Comparison of ENCODE assay signal across 21 cellular contexts in the genomic region with DNA sequence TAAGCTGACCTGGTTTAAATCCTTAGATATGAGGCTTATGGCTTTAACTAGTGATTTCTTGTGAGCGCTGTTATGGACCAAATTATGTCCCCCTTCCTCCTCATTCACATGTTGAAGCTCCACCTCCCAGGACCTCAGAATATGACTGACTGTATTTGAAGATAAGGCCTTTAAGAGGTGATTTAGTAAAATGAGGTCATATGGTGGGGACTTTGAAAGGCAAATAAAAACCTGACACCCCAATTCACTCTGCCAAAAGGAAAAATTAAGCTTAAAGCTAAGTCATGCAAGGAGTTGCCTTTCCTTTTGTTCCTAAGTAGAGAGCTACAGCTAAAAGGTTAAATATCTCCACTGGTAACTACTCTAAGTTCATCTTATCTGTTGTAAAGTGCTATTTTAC.
"Had no signal": no experiment of that assay in that cellular context is flagged by ENCODE, and none has a peak within 500 bp of the region (broad histone marks: within the 10 kb centered on the region; RNA-seq: fewer than 3 reads in every experiment).

No MANE protein-coding gene starts in this region.

- H3K36me3 Mint-ChIP-seq: T-cell had no signal

- H3K27ac Mint-ChIP-seq: T-cell had no signal

- DNase-seq: Karpas-422; KG1; MG63; NCI-H1092; NCI-H1105 treated with DMSO at 0.1 percent for 48 hours; NCI-H1417 treated with DMSO at 0.1 percent for 48 hours; NCI-H146; NCI-H1694 treated with DMSO at 0.1 percent for 48 hours; NCI-H1930; NCI-H2081; NCI-H2107; NCI-H524; NCI-H526 treated with DMSO at 0.1 percent for 48 hours; NCI-H748 treated with DMSO at 0.1 percent for 48 hours; NK-92 treated with Interleukin-12 subunit alpha and Interleukin-12 subunit beta, amount 100 ng/mL, for 24 hours; PC-3; SHP77; SK-N-SH; SW 1271; T-cell had no signal

- H3K4me1 Mint-ChIP-seq: T-cell had no signal

- H3K36me3 ChIP-seq: MG63 had no signal

- H3K4me3 Mint-ChIP-seq: T-cell had no signal

- H3K9me3 Mint-ChIP-seq: T-cell had no signal

- H3K9me3 ChIP-seq: SK-N-SH had no signal

- H3K27me3 ChIP-seq: MG63 had no signal

- H3K27ac ChIP-seq: RWPE1 had no signal

- H3K4me3 ChIP-seq: MG63 had no signal

- H3K4me2 ChIP-seq: SK-N-SH had no signal

- H3K9ac ChIP-seq: SK-N-SH had no signal
